8 cellular contexts compared by ENCODE assay signal in the genomic region with DNA sequence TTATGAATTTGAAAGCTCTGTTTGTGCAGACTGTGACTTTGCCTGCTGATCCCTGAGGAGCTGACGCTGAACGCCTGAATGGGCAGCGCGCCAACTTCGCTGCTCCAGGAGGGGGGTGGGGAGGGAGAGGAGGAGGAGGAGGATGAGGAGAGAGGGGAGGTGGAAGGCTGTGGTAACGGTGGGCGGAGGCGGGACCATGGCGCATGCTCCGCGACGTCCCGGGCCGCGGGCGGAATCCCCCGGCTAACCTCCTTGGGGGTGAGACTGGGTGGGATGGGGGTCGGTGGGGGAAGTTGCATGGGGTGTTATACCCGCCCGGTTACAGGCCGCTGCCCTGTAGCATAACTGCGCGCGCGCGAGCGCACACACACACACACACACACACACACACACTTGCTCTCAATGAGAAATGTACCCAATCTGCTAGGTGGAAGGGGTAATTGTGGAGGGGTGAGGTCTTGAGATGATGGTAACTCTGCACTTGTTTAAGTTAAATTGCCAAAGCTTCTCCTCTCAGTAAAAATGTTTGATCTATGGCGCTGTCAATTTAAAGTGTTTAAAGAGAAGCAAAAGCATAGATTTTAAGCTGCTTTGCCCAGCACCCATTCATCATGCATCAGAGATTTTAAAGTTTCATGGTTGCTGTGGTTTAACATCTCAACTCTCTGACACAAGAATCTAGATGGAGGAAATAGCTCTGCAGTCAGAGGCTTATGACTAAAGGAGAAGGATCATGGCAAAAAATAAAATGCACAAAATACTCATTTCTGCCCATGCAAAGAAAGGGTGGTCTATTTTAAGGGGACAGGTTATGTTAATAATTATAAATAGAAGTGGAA.
DNase-seq lines count a peak whose midpoint lies in the region; ATAC-seq and TF ChIP-seq lines count a peak whose summit lies in the region.

No MANE protein-coding gene starts in this region.

- TF ChIP-seq EP300 in suprapubic skin (IDR thresholded peaks at IDR 0.05), result no peak

- DNase-seq in Caki2 (ENCODE audit: low read depth) (peak; percentile 84), HuH-7.5 (ENCODE audit: low spot score) (peak; percentile 81), erythroblast (lab: John Stamatoyannopoulos, UW) (peak; percentile 49 to 50), mucosa of descending colon (peak in 2 of 3 donors; percentile 20 to 54), suprapubic skin (ENCODE audit: low spot score in 2 of 2) (no peak), NCI-H128 (lab: John Stamatoyannopoulos, UW; ENCODE audit: unreplicated experiment) (no peak)
- peak; percentile 70 for DNase-seq in activated CD4-positive, alpha-beta T cell treated with anti-CD3 and anti-CD28 coated beads, Interleukin-2, amount 10 ng/mL, durations not matched to agents 24 days and 14 days

- TF ChIP-seq CTCF in mucosa of descending colon (IDR thresholded peaks at IDR 0.05) (no peak), suprapubic skin (IDR thresholded peaks at IDR 0.05) (no peak)

- no peak overlapping the region for H3K4me3 ChIP-seq in mucosa of descending colon
- peak overlapping the region; percentile 57 for H3K4me3 ChIP-seq in suprapubic skin

- peaks cover 67% of the 10 kb centered on the region for H3K27me3 Mint-ChIP-seq in activated CD4-positive, alpha-beta T cell treated with anti-CD3 and anti-CD28 coated beads, Interleukin-2, amount 10 ng/mL, durations not matched to agents 24 days and 14 days

- no peaks in the 10 kb centered on the region for H3K36me3 Mint-ChIP-seq in activated CD4-positive, alpha-beta T cell treated with anti-CD3 and anti-CD28 coated beads, Interleukin-2, amount 10 ng/mL, durations not matched to agents 24 days and 14 days (ENCODE audit: low read depth)

- H3K9me3 ChIP-seq in mucosa of descending colon, result no peaks in the 10 kb centered on the region
- no peaks in the 10 kb centered on the region for H3K9me3 ChIP-seq in suprapubic skin

- H3K36me3 ChIP-seq in mucosa of descending colon (ENCODE audit: low read depth), result no peaks in the 10 kb centered on the region
- no peaks in the 10 kb centered on the region for H3K36me3 ChIP-seq in suprapubic skin

- intact Hi-C loops in activated CD4-positive, alpha-beta T cell treated with anti-CD3 and anti-CD28 coated beads, Interleukin-2, amount 10 ng/mL, durations not matched to agents 24 days and 14 days (cut with micrococcal nuclease), result no loop called here
- intact Hi-C loops in mucosa of descending colon (cut with DNase I, micrococcal nuclease), result no loop called here

- H3K27me3 ChIP-seq in suprapubic skin, result peaks cover 15% of the 10 kb centered on the region

- peaks cover 8% of the 10 kb centered on the region for H3K4me1 ChIP-seq in mucosa of descending colon (ENCODE audit: low read depth)
- H3K4me1 ChIP-seq in suprapubic skin, result peaks cover 21% of the 10 kb centered on the region

- peak overlapping the region; percentile 76 for H3K4me3 Mint-ChIP-seq in activated CD4-positive, alpha-beta T cell treated with anti-CD3 and anti-CD28 coated beads, Interleukin-2, amount 10 ng/mL, durations not matched to agents 24 days and 14 days

- H3K4me1 Mint-ChIP-seq in activated CD4-positive, alpha-beta T cell treated with anti-CD3 and anti-CD28 coated beads, Interleukin-2, amount 10 ng/mL, durations not matched to agents 24 days and 14 days, result peaks cover 8% of the 10 kb centered on the region

- WGBS in suprapubic skin, result 6% methylated on average over 28 of the region's 28 CpGs

- TF ChIP-seq POLR2A in erythroblast (IDR thresholded peaks at IDR 0.05; ENCODE audit: low read length), result no peak
- no peak for TF ChIP-seq POLR2A in suprapubic skin (IDR thresholded peaks at IDR 0.05)

- peak overlapping the region; percentile 4 for H3K27ac Mint-ChIP-seq in activated CD4-positive, alpha-beta T cell treated with anti-CD3 and anti-CD28 coated beads, Interleukin-2, amount 10 ng/mL, durations not matched to agents 24 days and 14 days

- in situ Hi-C loops in Caki2 (cut with HindIII; ENCODE audit: low pct_unique_long_range_greater_than_20kb, low sequenced_read_pairs), result no loop called here

- H3K9me3 Mint-ChIP-seq in activated CD4-positive, alpha-beta T cell treated with anti-CD3 and anti-CD28 coated beads, Interleukin-2, amount 10 ng/mL, durations not matched to agents 24 days and 14 days, result no peaks in the 10 kb centered on the region

- H3K27ac ChIP-seq in suprapubic skin, result no peak overlapping the region

- ATAC-seq in GM19452 (IDR thresholded peaks at IDR 0.05; ENCODE audit: unreplicated experiment) (peak; percentile 79), mucosa of descending colon (peak; percentile 56)

Comparison
In these comparisons a context has a peak if more than half of its experiments do, and no peak if none do; other contexts are left out.
1. DNase-seq: peak in Caki2 (single experiment), HuH-7.5 (single experiment), activated CD4-positive, alpha-beta T cell treated with anti-CD3 and anti-CD28 coated beads, Interleukin-2, amount 10 ng/mL, durations not matched to agents 24 days and 14 days (single experiment), erythroblast (2 of 2) and mucosa of descending colon (2 of 3); none in suprapubic skin (0 of 2) and NCI-H128 (single experiment).